In genomic region chr11:834371-835316, GRCh38 we compare ENCODE assay signal across 1 cellular context.
TF ChIP-seq lines count a peak whose summit lies in the region.

No MANE protein-coding gene starts in this region.

TF ChIP-seq in GM12878, 131 proteins besides CTCF, POLR2A, EP300 and RAD21:
- TF ChIP-seq IKZF1 (conservative IDR thresholded peaks at IDR 0.05) (peak; percentile 27; the same call in 1 of the 2 replicates), KDM1A (IDR thresholded peaks at IDR 0.05; ENCODE audit: borderline replicate concordance) (no peak)
